ENCODE assay signal across 8 cellular contexts in genomic region chr20:41138217-41138526, GRCh38. TPM values are rescaled to one million over a fixed set of nuclear protein-coding genes. Genes with fewer than 3 reads are reported as not detected.
DNase-seq lines count a peak whose midpoint lies in the region; ATAC-seq and TF ChIP-seq lines count a peak whose summit lies in the region.

No MANE protein-coding gene starts in this region.

- H3K27ac Mint-ChIP-seq in CD4-positive, alpha-beta memory T cell, result peak overlapping the region; percentile 88 to 98 (median 93)
- peak overlapping the region; percentile 96 for H3K27ac Mint-ChIP-seq in endothelial cell (ENCODE audit: unreplicated experiment)

- no peaks in the 10 kb centered on the region for H3K36me3 ChIP-seq in CD4-positive, alpha-beta memory T cell (ENCODE audit: insufficient read depth, low read length)
- no peaks in the 10 kb centered on the region for H3K36me3 ChIP-seq in PC-3 (ENCODE audit: low read depth, low read length)
- peaks cover 21% of the 10 kb centered on the region for H3K36me3 ChIP-seq in neuron (ENCODE audit: insufficient read depth, low read length)

- POLR2A ChIA-PET in CD4-positive, alpha-beta memory T cell (lab: Charles Lee; ENCODE audit: partially characterized antibody), result interaction anchor here (0.7 to 16.2 kb wide), 11 partner anchors 15 to 183 kb away, joined by 3 to 753 read pairs (median 5); partner anchors contain the start of gene ZHX3
- POLR2A ChIA-PET in PC-3 (lab: Charles Lee; ENCODE audit: unreplicated experiment), result interaction anchor here (0.5 to 0.6 kb wide), 2 partner anchors 97 to 1694 kb away, joined by 3 to 6 read pairs; no protein-coding TSS in a partner anchor

- 0 out of 2 replicates have a peak, but pooled peaks have one; percentile 0 for ATAC-seq in PC-3
- no peak for ATAC-seq in HG03520 (IDR thresholded peaks at IDR 0.05; ENCODE audit: unreplicated experiment)

- no peaks in the 10 kb centered on the region for H3F3A ChIP-seq in PC-3 (ENCODE audit: low read length, unreplicated experiment)

- H3K4me3 ChIP-seq in CD4-positive, alpha-beta memory T cell (ENCODE audit: low read length in 2 of 2), result peak overlapping the region; percentile 82
- H3K4me3 ChIP-seq in PC-3 (ENCODE audit: low read length), result peak overlapping the region; percentile 92
- peak overlapping the region; percentile 79 for H3K4me3 ChIP-seq in neuron (ENCODE audit: low read length)

- peak overlapping the region; percentile 83 for H2AFZ ChIP-seq in PC-3 (ENCODE audit: low read length)
- no peak overlapping the region for H2AFZ ChIP-seq in neuron (ENCODE audit: low read depth, low read length)

- peaks cover 0 to 16% of the 10 kb centered on the region in 2 donors for H3K36me3 Mint-ChIP-seq in CD4-positive, alpha-beta memory T cell
- peaks cover 44% of the 10 kb centered on the region for H3K36me3 Mint-ChIP-seq in endothelial cell (ENCODE audit: low read depth, unreplicated experiment)

- peaks cover 41% of the 10 kb centered on the region; the same call in 1 of the 2 replicates for H4K20me1 ChIP-seq in PC-3 (ENCODE audit: low read length)

- no peak for DNase-seq in CD4-positive, alpha-beta memory T cell
- DNase-seq in PC-3, result no peak
- DNase-seq in endothelial cell (ENCODE audit: low spot score), result no peak
- no peak for DNase-seq in dedifferentiated amniotic fluid mesenchymal stem cell (ENCODE audit: extremely low spot score)
- DNase-seq in NCI-H524 treated with DMSO at 0.1 percent for 48 hours (lab: John Stamatoyannopoulos, UW), result no peak
- no peak for DNase-seq in NK-92 treated with Interleukin-12 subunit alpha and Interleukin-12 subunit beta, amount 100 ng/mL, for 24 hours (lab: John Stamatoyannopoulos, UW)

- no peaks in the 10 kb centered on the region for H3K27me3 Mint-ChIP-seq in CD4-positive, alpha-beta memory T cell
- H3K27me3 Mint-ChIP-seq in endothelial cell (ENCODE audit: unreplicated experiment), result peaks cover 22% of the 10 kb centered on the region

- H3K4me1 Mint-ChIP-seq in CD4-positive, alpha-beta memory T cell, result peaks cover 55 to 82% (median 73%) of the 10 kb centered on the region in 4 donors
- H3K4me1 Mint-ChIP-seq in endothelial cell (ENCODE audit: unreplicated experiment), result peaks cover 59% of the 10 kb centered on the region

- peak overlapping the region; percentile 84 for H3K27ac ChIP-seq in CD4-positive, alpha-beta memory T cell (ENCODE audit: low read depth, low read length)
- H3K27ac ChIP-seq in PC-3 (ENCODE audit: low read length), result no peak overlapping the region

- H3K9ac ChIP-seq in PC-3 (ENCODE audit: low read length), result peak overlapping the region; percentile 84

- CTCF ChIA-PET in CD4-positive, alpha-beta memory T cell (lab: Charles Lee; ENCODE audit: partially characterized antibody), result interaction anchor here (1.3 to 9.9 kb wide), 7 partner anchors 13 to 201 kb away, joined by 4 to 178 read pairs (median 12); no protein-coding TSS in a partner anchor
- CTCF ChIA-PET in PC-3 (lab: Charles Lee), result interaction anchor here (0.5 to 0.6 kb wide), 2 partner anchors 94 to 191 kb away, joined by 3 to 4 read pairs; no protein-coding TSS in a partner anchor

- H3K4me1 ChIP-seq in CD4-positive, alpha-beta memory T cell (ENCODE audit: insufficient read depth, low read length), result peaks cover 77% of the 10 kb centered on the region
- H3K4me1 ChIP-seq in PC-3 (ENCODE audit: insufficient read depth, low read length) (peaks cover 21% of the 10 kb centered on the region), neuron (ENCODE audit: insufficient read depth, low read length) (peaks cover 42% of the 10 kb centered on the region)

- intact Hi-C loops in CD4-positive, alpha-beta memory T cell (cut with micrococcal nuclease), result loop anchor here (1.0 to 5.0 kb wide), 2 partner anchors 8 to 479 kb away; partner anchors contain the start of gene CHD6
- intact Hi-C loops in PC-3 (cut with micrococcal nuclease), result loop anchor here (5.0 kb wide), 1 partner anchor 479 kb away; the partner anchor contains the start of gene CHD6

- H3K9me2 ChIP-seq in PC-3 (replicated peaks; ENCODE audit: low read length), result no peaks in the 10 kb centered on the region

- H3K27me3 ChIP-seq in CD4-positive, alpha-beta memory T cell (ENCODE audit: insufficient read depth, low read length), result no peaks in the 10 kb centered on the region
- no peaks in the 10 kb centered on the region for H3K27me3 ChIP-seq in PC-3 (ENCODE audit: low read length)
- H3K27me3 ChIP-seq in neuron (ENCODE audit: insufficient read depth, low read length), result no peaks in the 10 kb centered on the region

- no peaks in the 10 kb centered on the region for H3K9me3 Mint-ChIP-seq in CD4-positive, alpha-beta memory T cell
- no peaks in the 10 kb centered on the region for H3K9me3 Mint-ChIP-seq in endothelial cell (ENCODE audit: unreplicated experiment)

- no peaks in the 10 kb centered on the region for H3K9me3 ChIP-seq in CD4-positive, alpha-beta memory T cell (ENCODE audit: control insufficient read depth in 1 of 2, low read length in 2 of 2)
- H3K9me3 ChIP-seq in PC-3 (ENCODE audit: low read length) (no peaks in the 10 kb centered on the region), neuron (ENCODE audit: low read length) (no peaks in the 10 kb centered on the region)

- peak overlapping the region; percentile 93 to 99 (median 96) for H3K4me3 Mint-ChIP-seq in CD4-positive, alpha-beta memory T cell
- peak overlapping the region; percentile 97 for H3K4me3 Mint-ChIP-seq in endothelial cell (ENCODE audit: unreplicated experiment)

- no TSS peak for BruUV-seq in PC-3 (replicated peaks; lab: Mats Ljungman, UMichigan)

- TF ChIP-seq CTCF in PC-3 (conservative IDR thresholded peaks at IDR 0.05; ENCODE audit: low read depth, low read length) (no peak), endothelial cell (IDR thresholded peaks at IDR 0.05; ENCODE audit: unreplicated experiment) (no peak)

- peak overlapping the region; percentile 84 for H3K4me2 ChIP-seq in PC-3 (ENCODE audit: low read length)

- peaks cover 58% of the 10 kb centered on the region for H3K79me2 ChIP-seq in PC-3 (ENCODE audit: low read length)

RNA-seq across cellular contexts. Expression of gene PLCG1, which starts 0.8 kb away (rescaled TPM):
- total RNA-seq in CD4-positive, alpha-beta memory T cell, result 100 to 1,000 TPM; 319 to 320 TPM
- 10 to 100 TPM; 22.8 to 68.7 TPM for polyA plus RNA-seq in CD4-positive, alpha-beta memory T cell
- total RNA-seq in PC-3 (2014; rRNA removed) (68.8 and 112 TPM in 2 replicates), endothelial cell (ENCODE audit: unreplicated experiment) (456 TPM)
